1 cellular context compared by ENCODE assay signal in the genomic region with DNA sequence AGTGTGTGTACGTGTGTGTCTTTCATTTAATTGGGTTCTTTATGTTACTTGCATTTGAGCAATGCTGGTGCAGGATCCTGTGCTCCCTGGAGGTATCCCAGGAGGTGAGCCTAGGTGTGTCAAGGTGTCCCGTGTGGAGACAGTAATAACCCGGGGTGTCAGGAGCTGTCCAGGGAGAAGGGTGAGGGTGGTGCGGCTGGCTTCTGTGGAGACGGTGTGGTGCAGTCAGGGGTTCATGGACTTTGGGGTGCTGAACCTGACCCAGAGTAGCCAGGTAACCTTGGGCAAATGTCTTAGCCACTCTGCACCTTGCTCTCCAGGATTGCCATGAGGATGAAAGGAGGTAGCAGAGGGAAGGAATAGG.
TF ChIP-seq lines count a peak whose summit lies in the region.

No MANE protein-coding gene starts in this region.

TF ChIP-seq in WTC11, 78 proteins besides CTCF, POLR2A, EP300 and RAD21 (continued from another document):
- TF ChIP-seq, protein P1, sequence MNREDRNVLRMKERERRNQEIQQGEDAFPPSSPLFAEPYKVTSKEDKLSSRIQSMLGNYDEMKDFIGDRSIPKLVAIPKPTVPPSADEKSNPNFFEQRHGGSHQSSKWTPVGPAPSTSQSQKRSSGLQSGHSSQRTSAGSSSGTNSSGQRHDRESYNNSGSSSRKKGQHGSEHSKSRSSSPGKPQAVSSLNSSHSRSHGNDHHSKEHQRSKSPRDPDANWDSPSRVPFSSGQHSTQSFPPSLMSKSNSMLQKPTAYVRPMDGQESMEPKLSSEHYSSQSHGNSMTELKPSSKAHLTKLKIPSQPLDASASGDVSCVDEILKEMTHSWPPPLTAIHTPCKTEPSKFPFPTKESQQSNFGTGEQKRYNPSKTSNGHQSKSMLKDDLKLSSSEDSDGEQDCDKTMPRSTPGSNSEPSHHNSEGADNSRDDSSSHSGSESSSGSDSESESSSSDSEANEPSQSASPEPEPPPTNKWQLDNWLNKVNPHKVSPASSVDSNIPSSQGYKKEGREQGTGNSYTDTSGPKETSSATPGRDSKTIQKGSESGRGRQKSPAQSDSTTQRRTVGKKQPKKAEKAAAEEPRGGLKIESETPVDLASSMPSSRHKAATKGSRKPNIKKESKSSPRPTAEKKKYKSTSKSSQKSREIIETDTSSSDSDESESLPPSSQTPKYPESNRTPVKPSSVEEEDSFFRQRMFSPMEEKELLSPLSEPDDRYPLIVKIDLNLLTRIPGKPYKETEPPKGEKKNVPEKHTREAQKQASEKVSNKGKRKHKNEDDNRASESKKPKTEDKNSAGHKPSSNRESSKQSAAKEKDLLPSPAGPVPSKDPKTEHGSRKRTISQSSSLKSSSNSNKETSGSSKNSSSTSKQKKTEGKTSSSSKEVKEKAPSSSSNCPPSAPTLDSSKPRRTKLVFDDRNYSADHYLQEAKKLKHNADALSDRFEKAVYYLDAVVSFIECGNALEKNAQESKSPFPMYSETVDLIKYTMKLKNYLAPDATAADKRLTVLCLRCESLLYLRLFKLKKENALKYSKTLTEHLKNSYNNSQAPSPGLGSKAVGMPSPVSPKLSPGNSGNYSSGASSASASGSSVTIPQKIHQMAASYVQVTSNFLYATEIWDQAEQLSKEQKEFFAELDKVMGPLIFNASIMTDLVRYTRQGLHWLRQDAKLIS (CRISPR knock-in tag; IDR thresholded peaks at IDR 0.05; ENCODE audit: borderline replicate concordance), result no peak
- no peak for TF ChIP-seq NR1H2 (CRISPR knock-in tag; IDR thresholded peaks at IDR 0.05)
- TF ChIP-seq, protein P2, sequence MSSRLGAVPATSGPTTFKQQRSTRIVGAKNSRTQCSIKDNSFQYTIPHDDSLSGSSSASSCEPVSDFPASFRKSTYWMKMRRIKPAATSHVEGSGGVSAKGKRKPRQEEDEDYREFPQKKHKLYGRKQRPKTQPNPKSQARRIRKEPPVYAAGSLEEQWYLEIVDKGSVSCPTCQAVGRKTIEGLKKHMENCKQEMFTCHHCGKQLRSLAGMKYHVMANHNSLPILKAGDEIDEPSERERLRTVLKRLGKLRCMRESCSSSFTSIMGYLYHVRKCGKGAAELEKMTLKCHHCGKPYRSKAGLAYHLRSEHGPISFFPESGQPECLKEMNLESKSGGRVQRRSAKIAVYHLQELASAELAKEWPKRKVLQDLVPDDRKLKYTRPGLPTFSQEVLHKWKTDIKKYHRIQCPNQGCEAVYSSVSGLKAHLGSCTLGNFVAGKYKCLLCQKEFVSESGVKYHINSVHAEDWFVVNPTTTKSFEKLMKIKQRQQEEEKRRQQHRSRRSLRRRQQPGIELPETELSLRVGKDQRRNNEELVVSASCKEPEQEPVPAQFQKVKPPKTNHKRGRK (CRISPR knock-in tag; IDR thresholded peaks at IDR 0.05; ENCODE audit: borderline replicate concordance), result no peak
